8 cellular contexts compared by ENCODE assay signal in genomic region chr16:84648595-84649510, GRCh38. TPM values are rescaled to one million over a fixed set of nuclear protein-coding genes. Genes with fewer than 3 reads are reported as not detected.
DNase-seq lines count a peak whose midpoint lies in the region; ATAC-seq, FAIRE-seq and TF ChIP-seq lines count a peak whose summit lies in the region.

No MANE protein-coding gene starts in this region.

- peak overlapping the region; percentile 71 for H3K4me2 ChIP-seq in GM23248 (ENCODE audit: unreplicated experiment)

- H3K4me1 ChIP-seq in GM23248 (ENCODE audit: insufficient read depth) (peaks cover 33% of the 10 kb centered on the region), pancreas (peaks cover 0 to 11% (median 5%) of the 10 kb centered on the region in 3 donors)

- intact Hi-C loops in head of caudate nucleus (cut with DNase I), result no loop called here
- intact Hi-C loops in pancreas (cut with DNase I), result no loop called here

- H4K20me1 ChIP-seq in GM23248 (ENCODE audit: insufficient read depth), result no peaks in the 10 kb centered on the region

- peak overlapping the region; percentile 76 for H3K9ac ChIP-seq in GM23248

- TF ChIP-seq CTCF in GM12864 (IDR thresholded peaks at IDR 0.05; ENCODE audit: low read depth, low read length, missing control alignments) (no peak), pancreas (IDR thresholded peaks at IDR 0.05) (no peak)

- H3K27me3 ChIP-seq in GM23248 (replicated peaks; ENCODE audit: insufficient read depth), result no peaks in the 10 kb centered on the region
- H3K27me3 ChIP-seq in pancreas, result no peaks in the 10 kb centered on the region

- peak; percentile 83 to 85 (median 84) for ATAC-seq in pancreas

- H3K4me3 ChIP-seq in GM12864 (ENCODE audit: low read depth, low read length), result peak overlapping the region; percentile 69
- H3K4me3 ChIP-seq in GM23248, result peak overlapping the region; percentile 74
- peak overlapping the region; percentile 48 to 90 (median 72) for H3K4me3 ChIP-seq in pancreas

- H3F3A ChIP-seq in GM23248 (ENCODE audit: insufficient read depth), result peaks cover 26% of the 10 kb centered on the region

- DNase-seq in GM12864 (ENCODE audit: low read depth) (no peak), GM23248 (peak; percentile 40), NAMALWA (ENCODE audit: low spot score) (peak; percentile 20), head of caudate nucleus (peak in 23 of 42 donors; percentile 9 to 53 (median 29)), pancreas (peak; percentile 64 to 90 (median 76)), NCI-H1048 (lab: John Stamatoyannopoulos, UW) (no peak), NCI-H1694 treated with DMSO at 0.1 percent for 48 hours (lab: John Stamatoyannopoulos, UW) (no peak)
- DNase-seq in activated effector memory CD4-positive, alpha-beta T cell treated with anti-CD3 and anti-CD28 coated beads, Interleukin-2, amount 50 U/mL, for 16 hours, result peak; percentile 83

- H2AFZ ChIP-seq in GM23248, result peak overlapping the region; percentile 26; the same call in 1 of the 2 replicates

- in situ Hi-C loops in GM23248 (cut with MboI), result no loop called here

- no peaks in the 10 kb centered on the region; the same call in 1 of the 2 replicates for H3K36me3 ChIP-seq in GM23248 (ENCODE audit: low read depth)
- H3K36me3 ChIP-seq in pancreas, result peaks cover 0 to 3% (median 0%) of the 10 kb centered on the region in 3 donors

- peaks cover 19% of the 10 kb centered on the region for H3K79me2 ChIP-seq in GM23248 (ENCODE audit: insufficient read depth)

- H3K27ac ChIP-seq in GM23248 (peak overlapping the region; percentile 13), pancreas (peak overlapping the region; percentile 19 to 74 (median 70))

- no peaks in the 10 kb centered on the region for H3K9me2 ChIP-seq in GM23248 (ENCODE audit: insufficient read depth)

- 8 to 18% methylated on average over 43 to 64 of the region's 96 CpGs for WGBS in GM23248 (ENCODE audit: low coverage in 1 of 2, low lambda C conversion rate in 2 of 2, missing lambda C conversion rate in 2 of 2), 2 experiments
- 1% methylated on average over 54 to 96 of the region's 96 CpGs for WGBS in pancreas, 2 donors

- no peak for FAIRE-seq in pancreas (lab: Jason Lieb, UNC)

- H3K9me3 ChIP-seq in GM23248 (ENCODE audit: low read depth) (no peaks in the 10 kb centered on the region), pancreas (no peaks in the 10 kb centered on the region)

RNA-seq across cellular contexts. Expression of gene KLHL36, which starts 0.5 kb away (rescaled TPM):
- total RNA-seq in GM23248 (2014; rRNA removed; shearing (Covaris generic)), result 68.0 and 83.9 TPM in 2 replicates
- polyA plus RNA-seq in GM23248 (2016; fragmentation: Nextera tagmentation; extraction: Ambion mirVana) (18.1 and 20.5 TPM in 2 replicates), pancreas (10 to 100 TPM; 18.1 to 18.7 TPM)
- total RNA-seq in pancreas, result 10 to 100 TPM; 24.6 to 41.5 (median 27.4) TPM

RNA-seq across cellular contexts. Expression of gene COTL1, which starts 31.0 kb away (rescaled TPM):
- 144 and 145 TPM in 2 replicates for total RNA-seq in GM23248 (2014; rRNA removed; shearing (Covaris generic))
- polyA plus RNA-seq in GM23248 (2016; fragmentation: Nextera tagmentation; extraction: Ambion mirVana), result 370 and 399 TPM in 2 replicates
- 10 to 100 TPM in 5 of 6 donors, 1 to 10 TPM in 1; 6.8 to 44.3 (median 19.1) TPM for total RNA-seq in pancreas
- polyA plus RNA-seq in pancreas, result 10 to 100 TPM; 14.8 to 23.3 TPM

RNA-seq across cellular contexts. Expression of gene USP10, which starts 50.9 kb away (rescaled TPM):
- 48.3 and 51.3 TPM in 2 replicates for total RNA-seq in GM23248 (2014; rRNA removed; shearing (Covaris generic))
- polyA plus RNA-seq in GM23248 (2016; fragmentation: Nextera tagmentation; extraction: Ambion mirVana) (72.4 and 74.0 TPM in 2 replicates), pancreas (10 to 100 TPM; 11.4 to 18.2 TPM)
- total RNA-seq in pancreas, result 10 to 100 TPM; 22.8 to 40.6 (median 31.5) TPM

Comparison
In these comparisons a context has a peak if more than half of its experiments do, and no peak if none do; other contexts are left out.
1. DNase-seq: peak in GM23248 (single experiment), NAMALWA (single experiment), activated effector memory CD4-positive, alpha-beta T cell treated with anti-CD3 and anti-CD28 coated beads, Interleukin-2, amount 50 U/mL, for 16 hours (single experiment), head of caudate nucleus (23 of 42) and pancreas (6 of 6); none in GM12864 (single experiment), NCI-H1048 (single experiment) and NCI-H1694 treated with DMSO at 0.1 percent for 48 hours (single experiment).
2. Peak in every context shown above with its lines, with median percentiles within 50 percentile points of each other: H3K4me3 ChIP-seq.